Comparison of ENCODE assay signal across 20 cellular contexts in the genomic region with DNA sequence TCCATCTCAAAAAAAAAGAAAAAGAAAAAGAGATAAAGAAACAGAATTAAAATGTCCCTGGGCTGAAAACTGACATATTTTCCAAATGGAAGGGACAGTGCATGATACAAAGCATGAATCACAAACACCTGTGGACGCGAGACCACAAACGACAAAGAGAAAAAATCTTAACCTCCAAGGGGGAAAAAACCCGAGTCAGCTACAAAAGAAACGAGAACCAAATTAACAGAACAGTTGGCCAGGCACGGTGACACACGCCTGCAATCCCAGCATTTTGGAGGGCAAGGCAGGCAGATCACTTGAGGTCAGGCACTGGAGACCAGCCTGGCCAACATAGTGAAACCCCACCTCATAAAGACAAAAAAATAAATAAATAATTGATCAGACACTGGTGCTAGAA. TPM values are rescaled to one million over a fixed set of nuclear protein-coding genes. Genes with fewer than 3 reads are reported as not detected.
DNase-seq lines count a peak whose midpoint lies in the region; ATAC-seq and TF ChIP-seq lines count a peak whose summit lies in the region.
"Had no signal": no experiment of that assay in that cellular context is flagged by ENCODE, and none has a peak within 500 bp of the region (broad histone marks: within the 10 kb centered on the region; RNA-seq: fewer than 3 reads in every experiment).

No MANE protein-coding gene starts in this region.

- H2AFZ ChIP-seq in SU-DHL-6 (ENCODE audit: low read depth, low read length, severe bottlenecking) (no peak overlapping the region), hepatocyte (no peak overlapping the region)

- 94% methylated on average over 7 of the region's 7 CpGs for WGBS in hepatocyte (ENCODE audit: low lambda C conversion rate, missing lambda C conversion rate)

- H3K27me3 ChIP-seq in BLaER1 treated with 17β-estradiol and CSF1 and Interleukin-3, amounts not matched to agents 10 nM and 100 nM = no peaks in the 10 kb centered on the region
- H3K27me3 ChIP-seq in CD8-positive, alpha-beta T cell (ENCODE audit: insufficient read depth, low read length) = no peaks in the 10 kb centered on the region
- H3K27me3 ChIP-seq in SU-DHL-6 (ENCODE audit: low read length) (no peaks in the 10 kb centered on the region), hepatocyte (no peaks in the 10 kb centered on the region)
- H3K27me3 ChIP-seq: brain microvascular endothelial cell, upper lobe of left lung had no signal

- H3K36me3 ChIP-seq in BLaER1 treated with 17β-estradiol and CSF1 and Interleukin-3, amounts not matched to agents 10 nM and 100 nM = peaks cover 18 to 44% (median 26%) of the 10 kb centered on the region in 11 experiments; a peak in 21 of 22 replicates
- peaks cover 5% of the 10 kb centered on the region for H3K36me3 ChIP-seq in CD8-positive, alpha-beta T cell (ENCODE audit: insufficient read depth, low read length)
- H3K36me3 ChIP-seq in SU-DHL-6 (ENCODE audit: low read length) (no peaks in the 10 kb centered on the region), hepatocyte (replicated peaks; ENCODE audit: insufficient read depth, low read depth) (no peaks in the 10 kb centered on the region)
- H3K36me3 ChIP-seq: brain microvascular endothelial cell, upper lobe of left lung had no signal

- H4K20me1 ChIP-seq in BLaER1 treated with 17β-estradiol and CSF1 and Interleukin-3, amounts not matched to agents 10 nM and 100 nM = peaks cover 23 to 62% (median 46%) of the 10 kb centered on the region in 11 experiments; a peak in 21 of 22 replicates
- no peaks in the 10 kb centered on the region; the same call in 1 of the 2 replicates for H4K20me1 ChIP-seq in SU-DHL-6 (ENCODE audit: low read depth, low read length)
- H4K20me1 ChIP-seq in hepatocyte (ENCODE audit: insufficient read depth, poor library complexity, severe bottlenecking) = no peaks in the 10 kb centered on the region

- intact Hi-C loops in CD8-positive, alpha-beta T cell (cut with DNase I, micrococcal nuclease) = loop anchor here in 1 of 2 experiments (5.0 kb wide), 1 partner anchor 537 kb away; no protein-coding TSS in a partner anchor

- no peaks in the 10 kb centered on the region for H3K9me3 ChIP-seq in BLaER1 treated with 17β-estradiol and CSF1 and Interleukin-3, amounts not matched to agents 10 nM and 100 nM (replicated peaks in 1 of 11)
- no peaks in the 10 kb centered on the region for H3K9me3 ChIP-seq in CD8-positive, alpha-beta T cell (ENCODE audit: low read length)
- H3K9me3 ChIP-seq in SU-DHL-6 (ENCODE audit: insufficient read depth, low read length) (no peaks in the 10 kb centered on the region), hepatocyte (ENCODE audit: low read depth) (no peaks in the 10 kb centered on the region)
- H3K9me3 ChIP-seq: upper lobe of left lung had no signal

- TF ChIP-seq CTCF in CD8-positive, alpha-beta T cell (IDR thresholded peaks at IDR 0.05) = no peak
- TF ChIP-seq CTCF in SU-DHL-6 (IDR thresholded peaks at IDR 0.05; ENCODE audit: insufficient read depth, low read length, poor library complexity, severe bottlenecking) = no peak
- TF ChIP-seq CTCF in hepatocyte (IDR thresholded peaks at IDR 0.05; ENCODE audit: poor library complexity) = no peak

- no peaks in the 10 kb centered on the region for H3K27me3 Mint-ChIP-seq in CD8-positive, alpha-beta T cell (ENCODE audit: low read depth)

- ATAC-seq in CD8-positive, alpha-beta T cell = no peak
- ATAC-seq: esophagus mucosa, Panc1 had no signal

- H3K27ac Mint-ChIP-seq in CD8-positive, alpha-beta T cell = no peak overlapping the region
- H3K27ac Mint-ChIP-seq: activated naive CD4-positive, alpha-beta T cell treated with anti-CD3 and anti-CD28 coated beads for 36 hours had no signal

- POLR2A ChIA-PET in CD8-positive, alpha-beta T cell (lab: Charles Lee) = no interaction called here

- H3K79me2 ChIP-seq in SU-DHL-6 (ENCODE audit: insufficient read depth, low read length) (peaks cover 68% of the 10 kb centered on the region), hepatocyte (peaks cover 61% of the 10 kb centered on the region)

- peak overlapping the region in 9 of 11 experiments; percentile 81 to 97 (median 92); a peak in 11 of 22 replicates for H3K4me2 ChIP-seq in BLaER1 treated with 17β-estradiol and CSF1 and Interleukin-3, amounts not matched to agents 10 nM and 100 nM
- peak overlapping the region; percentile 10 for H3K4me2 ChIP-seq in SU-DHL-6 (ENCODE audit: low read depth, low read length, poor library complexity, severe bottlenecking)
- H3K4me2 ChIP-seq in hepatocyte = peak overlapping the region; percentile 98

- peaks cover 44% of the 10 kb centered on the region for H3K4me1 Mint-ChIP-seq in CD8-positive, alpha-beta T cell (ENCODE audit: low read depth)

- peaks cover 20% of the 10 kb centered on the region for H3K36me3 Mint-ChIP-seq in CD8-positive, alpha-beta T cell

- H3K9me3 Mint-ChIP-seq in CD8-positive, alpha-beta T cell = no peaks in the 10 kb centered on the region
- H3K9me3 Mint-ChIP-seq: activated naive CD4-positive, alpha-beta T cell treated with anti-CD3 and anti-CD28 coated beads for 36 hours had no signal

- CTCF ChIA-PET in CD8-positive, alpha-beta T cell (lab: Charles Lee) = no interaction called here

- DNase-seq in CD8-positive, alpha-beta T cell = no peak
- DNase-seq in hepatocyte (ENCODE audit: low spot score) (no peak), NCI-H2196 (lab: John Stamatoyannopoulos, UW; ENCODE audit: unreplicated experiment) (no peak), NCI-H1436 (lab: John Stamatoyannopoulos, UW) (no peak), NCI-H69 (lab: John Stamatoyannopoulos, UW) (no peak)
- no peak for DNase-seq in activated CD8-positive, alpha-beta memory T cell treated with anti-CD3 and anti-CD28 coated beads, Interleukin-2, amount 50 U/mL, for 48 hours
- DNase-seq: activated naive CD4-positive, alpha-beta T cell treated with anti-CD3 and anti-CD28 coated beads for 36 hours; brain microvascular endothelial cell; C1 segment of cervical spinal cord; DMS53; GOT3; NCI-H1048; NCI-H748 treated with DMSO at 0.1 percent for 48 hours; small intestine; SW 1271; upper lobe of left lung had no signal

- no peaks in the 10 kb centered on the region; the same call in 1 of the 2 replicates for H3F3A ChIP-seq in SU-DHL-6 (ENCODE audit: insufficient read depth)

- H3K9me2 ChIP-seq in SU-DHL-6 (replicated peaks; ENCODE audit: insufficient read depth, low read length) = no peaks in the 10 kb centered on the region
- no peaks in the 10 kb centered on the region for H3K9me2 ChIP-seq in hepatocyte (replicated peaks; ENCODE audit: insufficient read depth)

- peak overlapping the region in 1 of 11 experiments; percentile 57; a peak in 2 of 22 replicates for H3K9ac ChIP-seq in BLaER1 treated with 17β-estradiol and CSF1 and Interleukin-3, amounts not matched to agents 10 nM and 100 nM
- no peak overlapping the region; the same call in 1 of the 2 replicates for H3K9ac ChIP-seq in SU-DHL-6 (ENCODE audit: low read length)

- H3K4me3 Mint-ChIP-seq in CD8-positive, alpha-beta T cell = peak overlapping the region; percentile 51

- no peak overlapping the region for H3K27ac ChIP-seq in BLaER1 treated with 17β-estradiol and CSF1 and Interleukin-3, amounts not matched to agents 10 nM and 100 nM
- no peak overlapping the region for H3K27ac ChIP-seq in CD8-positive, alpha-beta T cell (ENCODE audit: low read depth, low read length)
- H3K27ac ChIP-seq in SU-DHL-6 (ENCODE audit: low read depth, low read length) = no peak overlapping the region
- H3K27ac ChIP-seq in hepatocyte = no peak overlapping the region
- H3K27ac ChIP-seq: brain microvascular endothelial cell, upper lobe of left lung had no signal

- peaks cover 19 to 27% (median 24%) of the 10 kb centered on the region in 10 experiments for H3K4me1 ChIP-seq in BLaER1 treated with 17β-estradiol and CSF1 and Interleukin-3, amounts not matched to agents 10 nM and 100 nM
- peaks cover 15% of the 10 kb centered on the region for H3K4me1 ChIP-seq in CD8-positive, alpha-beta T cell (ENCODE audit: insufficient read depth, low read length)
- H3K4me1 ChIP-seq in hepatocyte (ENCODE audit: insufficient read depth) = peaks cover 17% of the 10 kb centered on the region

- peak overlapping the region in 1 of 10 experiments; percentile 96; a peak in 1 of 20 replicates for H3K4me3 ChIP-seq in BLaER1 treated with 17β-estradiol and CSF1 and Interleukin-3, amounts not matched to agents 10 nM and 100 nM
- no peak overlapping the region for H3K4me3 ChIP-seq in CD8-positive, alpha-beta T cell (ENCODE audit: low read depth, low read length)
- H3K4me3 ChIP-seq in SU-DHL-6 (ENCODE audit: insufficient read depth, low read length, poor library complexity, severe bottlenecking) (no peak overlapping the region), hepatocyte (no peak overlapping the region)
- H3K4me3 ChIP-seq: upper lobe of left lung had no signal

RNA-seq across cellular contexts. Expression of a gene that starts 1.9 kb away (rescaled TPM):
- total RNA-seq in CD8-positive, alpha-beta T cell = 10 to 100 TPM; 48.3 to 57.4 TPM
- total RNA-seq in hepatocyte = 62.3 and 70.8 TPM in 2 replicates
- polyA plus RNA-seq in hepatocyte = 79.8 and 80.5 TPM in 2 replicates

Comparison
In these comparisons a context has a peak if more than half of its experiments do, and no peak if none do; other contexts are left out.
1. H3K4me2 ChIP-seq: peak in every context shown above with its lines; median percentile 98 in hepatocyte; 92 in BLaER1 treated with 17β-estradiol and CSF1 and Interleukin-3, amounts not matched to agents 10 nM and 100 nM; 10 in SU-DHL-6.